ENCODE assay signal across 8 cellular contexts in the genomic region with DNA sequence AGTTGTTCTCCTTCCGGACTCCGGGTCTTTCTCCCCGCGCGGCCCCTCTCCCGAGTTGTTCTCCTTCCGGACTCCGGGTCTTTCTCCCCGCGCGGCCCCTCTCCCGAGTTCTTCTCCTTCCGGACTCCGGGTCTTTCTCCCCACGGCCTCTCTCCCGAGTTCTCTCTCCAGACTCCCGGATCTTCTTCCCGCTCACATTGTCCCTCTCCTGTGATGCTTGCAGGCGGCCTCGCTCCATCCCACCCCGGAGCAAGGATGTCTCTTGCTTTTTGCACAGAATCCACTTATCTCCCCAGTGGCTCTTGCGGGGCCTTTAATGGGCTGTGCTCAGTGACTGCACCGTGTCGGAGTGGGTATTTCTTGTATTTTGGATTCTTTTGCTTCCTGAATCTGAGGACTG. TPM values are rescaled to one million over a fixed set of nuclear protein-coding genes. Genes with fewer than 3 reads are reported as not detected.
DNase-seq lines count a peak whose midpoint lies in the region; ATAC-seq, FAIRE-seq and TF ChIP-seq lines count a peak whose summit lies in the region.
"Not testable (repeated sequence)": the region's sequence is repeated elsewhere in the genome, so short reads cannot be mapped to it uniquely, and the experiment has no call there.

No MANE protein-coding gene starts in this region.

- H3K36me3 ChIP-seq in CD8-positive, alpha-beta T cell (ENCODE audit: insufficient read depth, low read length); astrocyte (ENCODE audit: insufficient read depth, low read length): not testable (repeated sequence)
- H3K36me3 ChIP-seq in kidney (ENCODE audit: control insufficient read depth in 1 of 2, insufficient read depth in 2 of 2, low read length in 2 of 2), result peaks cover 7 to 16% of the 10 kb centered on the region in 2 donors

- CTCF ChIA-PET in CD8-positive, alpha-beta T cell (lab: Charles Lee), result not testable (repeated sequence)

- peak overlapping the region; percentile 80 for H3K27ac Mint-ChIP-seq in CD8-positive, alpha-beta T cell
- H3K27ac Mint-ChIP-seq in T-helper 1 cell treated with Interleukin-12 subunit alpha and Interleukin-12 subunit beta and Interleukin-4 antibody, amounts not matched to agents 30 μg/mL and 1 μg/mL, for 36 hours, result peak overlapping the region; percentile 74
- H3K27ac Mint-ChIP-seq in activated T-cell treated with anti-CD3 and anti-CD28 coated beads, Interleukin-2, amount 50 U/mL, for 24 hours, result peak overlapping the region; percentile 65
- H3K27ac Mint-ChIP-seq in astrocyte (ENCODE audit: unreplicated experiment) (peak overlapping the region; percentile 19), endothelial cell (ENCODE audit: unreplicated experiment) (peak overlapping the region; percentile 96)
- peak overlapping the region in 6 of 10 donors; percentile 33 to 74 (median 60) for H3K27ac Mint-ChIP-seq in naive thymus-derived CD8-positive, alpha-beta T cell
- peak overlapping the region; percentile 3 for H3K27ac Mint-ChIP-seq in stimulated activated memory B cell treated with anti-CD40 and anti-IgM and Interleukin-4, amounts not matched to agents 10 μg/mL and 1 μg/mL and 100 μg/mL, for 72 hours

- H3K4me1 ChIP-seq in CD8-positive, alpha-beta T cell (ENCODE audit: insufficient read depth, low read length); astrocyte (ENCODE audit: insufficient read depth, low read length); kidney (ENCODE audit: control insufficient read depth in 1 of 2, insufficient read depth in 1 of 2, low read depth in 1 of 2, low read length in 2 of 2): not testable (repeated sequence)

- H3K4me2 ChIP-seq in astrocyte (ENCODE audit: low read length), result not testable (repeated sequence)

- H3K36me3 Mint-ChIP-seq in CD8-positive, alpha-beta T cell, result peaks cover 38% of the 10 kb centered on the region
- H3K36me3 Mint-ChIP-seq in T-helper 1 cell treated with Interleukin-12 subunit alpha and Interleukin-12 subunit beta and Interleukin-4 antibody, amounts not matched to agents 30 μg/mL and 1 μg/mL, for 36 hours (ENCODE audit: low read depth), result peaks cover 33% of the 10 kb centered on the region
- peaks cover 61% of the 10 kb centered on the region for H3K36me3 Mint-ChIP-seq in activated T-cell treated with anti-CD3 and anti-CD28 coated beads, Interleukin-2, amount 50 U/mL, for 24 hours (ENCODE audit: low read depth)
- peaks cover 25% of the 10 kb centered on the region for H3K36me3 Mint-ChIP-seq in astrocyte (ENCODE audit: low read depth, unreplicated experiment)
- H3K36me3 Mint-ChIP-seq in endothelial cell (ENCODE audit: low read depth, unreplicated experiment), result peaks cover 67% of the 10 kb centered on the region
- peaks cover 0 to 35% (median 5%) of the 10 kb centered on the region in 3 donors for H3K36me3 Mint-ChIP-seq in naive thymus-derived CD8-positive, alpha-beta T cell
- H3K36me3 Mint-ChIP-seq in stimulated activated memory B cell treated with anti-CD40 and anti-IgM and Interleukin-4, amounts not matched to agents 10 μg/mL and 1 μg/mL and 100 μg/mL, for 72 hours, result peaks cover 60% of the 10 kb centered on the region

- not testable (repeated sequence) for DNase-seq in CD8-positive, alpha-beta T cell; activated T-cell treated with anti-CD3 and anti-CD28 coated beads, Interleukin-2, amount 50 U/mL, for 24 hours; astrocyte (ENCODE audit: low read depth); naive thymus-derived CD8-positive, alpha-beta T cell
- DNase-seq in endothelial cell (ENCODE audit: low spot score) (peak; percentile 38), kidney (peak; percentile 27)

- not testable (repeated sequence) for H3K27me3 ChIP-seq in CD8-positive, alpha-beta T cell (ENCODE audit: insufficient read depth, low read length); astrocyte (ENCODE audit: insufficient read depth, low read length)

- peaks cover 23% of the 10 kb centered on the region for H3K4me1 Mint-ChIP-seq in CD8-positive, alpha-beta T cell (ENCODE audit: low read depth)
- not testable (repeated sequence) for H3K4me1 Mint-ChIP-seq in T-helper 1 cell treated with Interleukin-12 subunit alpha and Interleukin-12 subunit beta and Interleukin-4 antibody, amounts not matched to agents 30 μg/mL and 1 μg/mL, for 36 hours (ENCODE audit: low read depth); astrocyte (ENCODE audit: low read depth, unreplicated experiment)
- peaks cover 30% of the 10 kb centered on the region for H3K4me1 Mint-ChIP-seq in activated T-cell treated with anti-CD3 and anti-CD28 coated beads, Interleukin-2, amount 50 U/mL, for 24 hours (ENCODE audit: low read depth)
- peaks cover 40% of the 10 kb centered on the region for H3K4me1 Mint-ChIP-seq in endothelial cell (ENCODE audit: unreplicated experiment)
- H3K4me1 Mint-ChIP-seq in naive thymus-derived CD8-positive, alpha-beta T cell, result peaks cover 10 to 25% (median 15%) of the 10 kb centered on the region in 4 donors
- peaks cover 18% of the 10 kb centered on the region for H3K4me1 Mint-ChIP-seq in stimulated activated memory B cell treated with anti-CD40 and anti-IgM and Interleukin-4, amounts not matched to agents 10 μg/mL and 1 μg/mL and 100 μg/mL, for 72 hours

- H3K27me3 Mint-ChIP-seq in CD8-positive, alpha-beta T cell (ENCODE audit: low read depth); T-helper 1 cell treated with Interleukin-12 subunit alpha and Interleukin-12 subunit beta and Interleukin-4 antibody, amounts not matched to agents 30 μg/mL and 1 μg/mL, for 36 hours (ENCODE audit: low read depth); activated T-cell treated with anti-CD3 and anti-CD28 coated beads, Interleukin-2, amount 50 U/mL, for 24 hours; astrocyte (ENCODE audit: low read depth, unreplicated experiment); naive thymus-derived CD8-positive, alpha-beta T cell; stimulated activated memory B cell treated with anti-CD40 and anti-IgM and Interleukin-4, amounts not matched to agents 10 μg/mL and 1 μg/mL and 100 μg/mL, for 72 hours: not testable (repeated sequence)
- peaks cover 29% of the 10 kb centered on the region for H3K27me3 Mint-ChIP-seq in endothelial cell (ENCODE audit: unreplicated experiment)

- H3K4me3 ChIP-seq in CD8-positive, alpha-beta T cell (ENCODE audit: low read depth, low read length); astrocyte (ENCODE audit: insufficient read depth, low read depth, low read length); kidney (ENCODE audit: low read length in 2 of 2): not testable (repeated sequence)

- peaks cover 68% of the 10 kb centered on the region for H4K20me1 ChIP-seq in astrocyte (ENCODE audit: insufficient read depth, low read length)

- H3K9me3 Mint-ChIP-seq in CD8-positive, alpha-beta T cell; T-helper 1 cell treated with Interleukin-12 subunit alpha and Interleukin-12 subunit beta and Interleukin-4 antibody, amounts not matched to agents 30 μg/mL and 1 μg/mL, for 36 hours; activated T-cell treated with anti-CD3 and anti-CD28 coated beads, Interleukin-2, amount 50 U/mL, for 24 hours; astrocyte (ENCODE audit: unreplicated experiment); endothelial cell (ENCODE audit: unreplicated experiment); naive thymus-derived CD8-positive, alpha-beta T cell; stimulated activated memory B cell treated with anti-CD40 and anti-IgM and Interleukin-4, amounts not matched to agents 10 μg/mL and 1 μg/mL and 100 μg/mL, for 72 hours: not testable (repeated sequence)

- H3K27ac ChIP-seq in CD8-positive, alpha-beta T cell (ENCODE audit: low read depth, low read length); astrocyte (ENCODE audit: low read depth, low read length); kidney (ENCODE audit: low read depth in 2 of 2, low read length in 2 of 2): not testable (repeated sequence)

- not testable (repeated sequence) for ATAC-seq in CD8-positive, alpha-beta T cell; naive thymus-derived CD8-positive, alpha-beta T cell; stimulated activated memory B cell treated with anti-CD40 and anti-IgM and Interleukin-4, amounts not matched to agents 10 μg/mL and 1 μg/mL and 100 μg/mL, for 72 hours

- not testable (repeated sequence) for FAIRE-seq in astrocyte (lab: Jason Lieb, UNC); kidney (lab: Jason Lieb, UNC)

- H3K9me3 ChIP-seq in CD8-positive, alpha-beta T cell (ENCODE audit: low read length); astrocyte (ENCODE audit: insufficient read depth, low read depth, low read length); kidney (ENCODE audit: control insufficient read depth in 1 of 2, low read length in 2 of 2): not testable (repeated sequence)

- intact Hi-C loops in CD8-positive, alpha-beta T cell (cut with DNase I, micrococcal nuclease); kidney (cut with DNase I): not testable (repeated sequence)

- POLR2A ChIA-PET in CD8-positive, alpha-beta T cell (lab: Charles Lee); naive thymus-derived CD8-positive, alpha-beta T cell (lab: Charles Lee): not testable (repeated sequence)

- not testable (repeated sequence) for H3K4me3 Mint-ChIP-seq in CD8-positive, alpha-beta T cell; T-helper 1 cell treated with Interleukin-12 subunit alpha and Interleukin-12 subunit beta and Interleukin-4 antibody, amounts not matched to agents 30 μg/mL and 1 μg/mL, for 36 hours; activated T-cell treated with anti-CD3 and anti-CD28 coated beads, Interleukin-2, amount 50 U/mL, for 24 hours
- peak overlapping the region; percentile 81 for H3K4me3 Mint-ChIP-seq in astrocyte (ENCODE audit: unreplicated experiment)
- H3K4me3 Mint-ChIP-seq in endothelial cell (ENCODE audit: unreplicated experiment), result peak overlapping the region; percentile 91
- H3K4me3 Mint-ChIP-seq in naive thymus-derived CD8-positive, alpha-beta T cell, result peak overlapping the region in 1 of 10 donors; percentile 38
- H3K4me3 Mint-ChIP-seq in stimulated activated memory B cell treated with anti-CD40 and anti-IgM and Interleukin-4, amounts not matched to agents 10 μg/mL and 1 μg/mL and 100 μg/mL, for 72 hours, result peak overlapping the region; percentile 21

- not testable (repeated sequence) for H3K9ac ChIP-seq in astrocyte (ENCODE audit: low read length); kidney (ENCODE audit: low read length in 2 of 2)

- H2AFZ ChIP-seq in astrocyte (ENCODE audit: low read depth, low read length), result not testable (repeated sequence)

- H3K79me2 ChIP-seq in astrocyte (ENCODE audit: insufficient read depth, low read length), result peaks cover 17% of the 10 kb centered on the region

- TF ChIP-seq CTCF in CD8-positive, alpha-beta T cell (IDR thresholded peaks at IDR 0.05); astrocyte (IDR thresholded peaks at IDR 0.05; ENCODE audit: insufficient read depth, low read depth, low read length); endothelial cell (IDR thresholded peaks at IDR 0.05; ENCODE audit: unreplicated experiment); kidney (IDR thresholded peaks at IDR 0.05; ENCODE audit: borderline replicate concordance, extremely low read depth, insufficient read depth): not testable (repeated sequence)

RNA-seq across cellular contexts. Expression of a gene that starts 54.2 kb away (rescaled TPM):
- total RNA-seq in CD8-positive, alpha-beta T cell, result 10 to 100 TPM; 39.1 to 39.5 TPM
- total RNA-seq in astrocyte, result 61.1 and 65.7 TPM in 2 replicates
- total RNA-seq in endothelial cell (ENCODE audit: unreplicated experiment), result 84.5 TPM
- total RNA-seq in kidney, result 59.6 TPM
- 21.7 TPM for polyA plus RNA-seq in kidney (ENCODE audit: insufficient read depth, low read depth, low replicate concordance)
- 10 to 100 TPM; 45.6 to 49.3 TPM for total RNA-seq in naive thymus-derived CD8-positive, alpha-beta T cell
- polyA plus RNA-seq in naive thymus-derived CD8-positive, alpha-beta T cell, result 1 to 10 TPM; 3.4 to 4.4 (median 3.9) TPM

Comparison
In these comparisons a context has a peak if more than half of its experiments do, and no peak if none do; other contexts are left out.
1. H3K27ac Mint-ChIP-seq: peak in every context shown above with its lines; median percentile 96 in endothelial cell; 80 in CD8-positive, alpha-beta T cell; 74 in T-helper 1 cell treated with Interleukin-12 subunit alpha and Interleukin-12 subunit beta and Interleukin-4 antibody, amounts not matched to agents 30 μg/mL and 1 μg/mL, for 36 hours; 65 in activated T-cell treated with anti-CD3 and anti-CD28 coated beads, Interleukin-2, amount 50 U/mL, for 24 hours; 60 in naive thymus-derived CD8-positive, alpha-beta T cell; 19 in astrocyte; 3 in stimulated activated memory B cell treated with anti-CD40 and anti-IgM and Interleukin-4, amounts not matched to agents 10 μg/mL and 1 μg/mL and 100 μg/mL, for 72 hours.